In genomic region chr12:109098671-109099070, GRCh38 we compare ENCODE assay signal across 8 cellular contexts. TPM values are rescaled to one million over a fixed set of nuclear protein-coding genes. Genes with fewer than 3 reads are reported as not detected.
DNase-seq lines count a peak whose midpoint lies in the region; ATAC-seq and TF ChIP-seq lines count a peak whose summit lies in the region.

No MANE protein-coding gene starts in this region.

- H3K4me3 ChIP-seq in ascending aorta (peak overlapping the region; percentile 87 to 91), kidney epithelial cell (ENCODE audit: low read depth, low read length) (peak overlapping the region; percentile 63)

- H3K36me3 ChIP-seq in ascending aorta (peaks cover 21 to 24% of the 10 kb centered on the region in 2 donors), kidney epithelial cell (ENCODE audit: control insufficient read depth, insufficient read depth, low read length) (no peaks in the 10 kb centered on the region)

- peaks cover 4 to 22% of the 10 kb centered on the region in 2 donors for H3K4me1 ChIP-seq in ascending aorta

- TF ChIP-seq CTCF in ascending aorta (IDR thresholded peaks at IDR 0.05) (no peak), kidney epithelial cell (IDR thresholded peaks at IDR 0.05; ENCODE audit: insufficient read depth, low read length, poor library complexity, severe bottlenecking) (no peak)

- H3K27ac ChIP-seq in ascending aorta (peak overlapping the region; percentile 88 to 92), temporal lobe (ENCODE audit: low read depth, low read length) (peak overlapping the region; percentile 60)

- peak overlapping the region; percentile 64 for H3K27ac Mint-ChIP-seq in T-helper 1 cell treated with Interleukin-12 subunit alpha and Interleukin-12 subunit beta and Interleukin-4 antibody, amounts not matched to agents 30 μg/mL and 1 μg/mL, for 36 hours

- peak overlapping the region; percentile 87 for H3K4me3 Mint-ChIP-seq in T-helper 1 cell treated with Interleukin-12 subunit alpha and Interleukin-12 subunit beta and Interleukin-4 antibody, amounts not matched to agents 30 μg/mL and 1 μg/mL, for 36 hours

- no peaks in the 10 kb centered on the region for H3K9me3 Mint-ChIP-seq in T-helper 1 cell treated with Interleukin-12 subunit alpha and Interleukin-12 subunit beta and Interleukin-4 antibody, amounts not matched to agents 30 μg/mL and 1 μg/mL, for 36 hours

- ATAC-seq in GM18517 (IDR thresholded peaks at IDR 0.05; ENCODE audit: unreplicated experiment): no peak
- ATAC-seq in HG03469 (IDR thresholded peaks at IDR 0.05; ENCODE audit: unreplicated experiment): no peak
- ATAC-seq in HG02678 (IDR thresholded peaks at IDR 0.05; ENCODE audit: unreplicated experiment): no peak

- DNase-seq in T-helper 1 cell: no peak
- no peak for DNase-seq in ascending aorta (ENCODE audit: low spot score in 2 of 2)
- DNase-seq in kidney epithelial cell (ENCODE audit: low read depth): no peak

- no peaks in the 10 kb centered on the region for H3K9me3 ChIP-seq in ascending aorta

- intact Hi-C loops in ascending aorta (cut with DNase I): loop anchor here (10.0 kb wide), 3 partner anchors 366 to 1414 kb away; partner anchors contain the start of gene PWP1

- H3K27me3 ChIP-seq in ascending aorta: no peaks in the 10 kb centered on the region
- no peaks in the 10 kb centered on the region for H3K27me3 ChIP-seq in kidney epithelial cell (ENCODE audit: control insufficient read depth, insufficient read depth, low read length)

- H3K36me3 Mint-ChIP-seq in T-helper 1 cell treated with Interleukin-12 subunit alpha and Interleukin-12 subunit beta and Interleukin-4 antibody, amounts not matched to agents 30 μg/mL and 1 μg/mL, for 36 hours (ENCODE audit: low read depth): peaks cover 26% of the 10 kb centered on the region

- peaks cover 26% of the 10 kb centered on the region for H3K4me1 Mint-ChIP-seq in T-helper 1 cell treated with Interleukin-12 subunit alpha and Interleukin-12 subunit beta and Interleukin-4 antibody, amounts not matched to agents 30 μg/mL and 1 μg/mL, for 36 hours (ENCODE audit: low read depth)

- H3K27me3 Mint-ChIP-seq in T-helper 1 cell treated with Interleukin-12 subunit alpha and Interleukin-12 subunit beta and Interleukin-4 antibody, amounts not matched to agents 30 μg/mL and 1 μg/mL, for 36 hours (ENCODE audit: low read depth): no peaks in the 10 kb centered on the region

RNA-seq across cellular contexts. Expression of gene UNG, which starts 1.3 kb away (rescaled TPM):
- total RNA-seq in ascending aorta: 42.4 TPM
- 38.2 and 49.3 TPM in 2 replicates for total RNA-seq in kidney epithelial cell
- total RNA-seq in temporal lobe: 21.1 TPM

RNA-seq across cellular contexts. Expression of gene ALKBH2, which starts 5.4 kb away (rescaled TPM):
- total RNA-seq in ascending aorta: 18.6 TPM
- total RNA-seq in kidney epithelial cell: 30.2 and 36.8 TPM in 2 replicates
- total RNA-seq in temporal lobe: 14.3 TPM

RNA-seq across cellular contexts. Expression of gene ACACB, which starts 17.7 kb away (rescaled TPM):
- 140 TPM for total RNA-seq in ascending aorta
- total RNA-seq in kidney epithelial cell: 0.84 and 1.9 TPM in 2 replicates
- total RNA-seq in temporal lobe: 3.7 TPM

RNA-seq across cellular contexts. Expression of gene USP30, which starts 46.3 kb away (rescaled TPM):
- total RNA-seq in ascending aorta: 36.0 TPM
- total RNA-seq in kidney epithelial cell: 9.4 TPM in 2 replicates
- total RNA-seq in temporal lobe: 19.2 TPM

Comparison
In these comparisons a context has a peak if more than half of its experiments do, and no peak if none do; other contexts are left out.
1. RNA of gene ACACB, which starts 17.7 kb away (total RNA-seq): 140 TPM in ascending aorta (single experiment); 3.7 TPM in temporal lobe (single experiment) and 0.84 to 1.9 TPM in kidney epithelial cell; every median in the first group is over 10 times any median in the second.